Comparison of ENCODE assay signal across 9 cellular contexts in genomic region chr6:144036064-144036873, GRCh38. TPM values are rescaled to one million over a fixed set of nuclear protein-coding genes. Genes with fewer than 3 reads are reported as not detected.
DNase-seq lines count a peak whose midpoint lies in the region; ATAC-seq and TF ChIP-seq lines count a peak whose summit lies in the region.
"Had no signal": no experiment of that assay in that cellular context is flagged by ENCODE, and none has a peak within 500 bp of the region (broad histone marks: within the 10 kb centered on the region; RNA-seq: fewer than 3 reads in every experiment).

No MANE protein-coding gene starts in this region.

- no peaks in the 10 kb centered on the region for H3K9me3 ChIP-seq in CD8-positive, alpha-beta T cell (ENCODE audit: low read length)
- H3K9me3 ChIP-seq in body of pancreas (no peaks in the 10 kb centered on the region), left lung (no peaks in the 10 kb centered on the region), tibial artery (no peaks in the 10 kb centered on the region)

- POLR2A ChIA-PET in CD8-positive, alpha-beta T cell (lab: Charles Lee): interaction anchor here (1.0 kb wide), 1 partner anchor 481 kb away, joined by 3 read pairs; no protein-coding TSS in a partner anchor

- no peak overlapping the region for H3K27ac Mint-ChIP-seq in CD8-positive, alpha-beta T cell

- no peaks in the 10 kb centered on the region for H3K36me3 Mint-ChIP-seq in CD8-positive, alpha-beta T cell

- H3K4me3 ChIP-seq in CD8-positive, alpha-beta T cell (ENCODE audit: low read depth, low read length): no peak overlapping the region
- H3K4me3 ChIP-seq in body of pancreas: no peak overlapping the region
- peak overlapping the region; percentile 12 to 31 for H3K4me3 ChIP-seq in left lung
- H3K4me3 ChIP-seq in tibial artery: peak overlapping the region; percentile 34 to 36

- no peak for ATAC-seq in CD8-positive, alpha-beta T cell
- ATAC-seq in GM19463 (IDR thresholded peaks at IDR 0.05; ENCODE audit: unreplicated experiment) (peak; percentile 78), HG03565 (IDR thresholded peaks at IDR 0.05; ENCODE audit: unreplicated experiment) (peak; percentile 57), body of pancreas (peak; percentile 59), left lung (peak; percentile 89)

- peaks cover 16% of the 10 kb centered on the region for H3K4me1 Mint-ChIP-seq in CD8-positive, alpha-beta T cell (ENCODE audit: low read depth)

- H3K36me3 ChIP-seq in CD8-positive, alpha-beta T cell (ENCODE audit: insufficient read depth, low read length): no peaks in the 10 kb centered on the region
- no peaks in the 10 kb centered on the region for H3K36me3 ChIP-seq in body of pancreas (replicated peaks in 1 of 2; ENCODE audit: insufficient read depth in 1 of 2, low read depth in 2 of 2)
- H3K36me3 ChIP-seq in left lung: no peaks in the 10 kb centered on the region
- H3K36me3 ChIP-seq in tibial artery: no peaks in the 10 kb centered on the region

- CTCF ChIA-PET in CD8-positive, alpha-beta T cell (lab: Charles Lee): interaction anchor here (1.2 to 4.8 kb wide), 3 partner anchors 23 to 96 kb away, joined by 4 to 15 read pairs (median 7); no protein-coding TSS in a partner anchor

- 35 to 40% methylated on average over 7 to 8 of the region's 8 CpGs for WGBS in body of pancreas, 2 donors

- no peaks in the 10 kb centered on the region for H3K27me3 ChIP-seq in CD8-positive, alpha-beta T cell (ENCODE audit: insufficient read depth, low read length)
- H3K27me3 ChIP-seq in body of pancreas (no peaks in the 10 kb centered on the region), left lung (no peaks in the 10 kb centered on the region), tibial artery (no peaks in the 10 kb centered on the region)

- peak overlapping the region; percentile 48 for H3K4me3 Mint-ChIP-seq in CD8-positive, alpha-beta T cell

- DNase-seq in CD8-positive, alpha-beta T cell: no peak
- peak in 2 of 4 donors; percentile 17 to 34 for DNase-seq in body of pancreas
- DNase-seq in left lung: peak; percentile 61 to 74
- peak in 1 of 2 donors; percentile 39 for DNase-seq in tibial artery
- no peak for DNase-seq in NAMALWA (ENCODE audit: low spot score)
- DNase-seq in NCI-H345 (lab: John Stamatoyannopoulos, UW): no peak

- TF ChIP-seq CTCF in CD8-positive, alpha-beta T cell (IDR thresholded peaks at IDR 0.05): no peak
- peak in 1 of 7 experiments; percentile 10 for TF ChIP-seq CTCF in body of pancreas (IDR thresholded peaks at IDR 0.05)
- TF ChIP-seq CTCF in left lung (IDR thresholded peaks at IDR 0.05): no peak
- no peak for TF ChIP-seq CTCF in tibial artery (IDR thresholded peaks at IDR 0.05)

- H3K9me3 Mint-ChIP-seq in CD8-positive, alpha-beta T cell: peaks cover 6% of the 10 kb centered on the region

- H3K27me3 Mint-ChIP-seq in CD8-positive, alpha-beta T cell (ENCODE audit: low read depth): peaks cover 4% of the 10 kb centered on the region

- intact Hi-C loops in CD8-positive, alpha-beta T cell (cut with DNase I, micrococcal nuclease): no loop called here
- intact Hi-C loops in body of pancreas (cut with DNase I) (no loop called here), left lung (cut with DNase I) (no loop called here), tibial artery (cut with DNase I; ENCODE audit: low total_unique reads) (no loop called here)

- H3K27ac ChIP-seq in CD8-positive, alpha-beta T cell (ENCODE audit: low read depth, low read length): no peak overlapping the region
- H3K27ac ChIP-seq in body of pancreas: peak overlapping the region in 1 of 4 donors; percentile 41
- H3K27ac ChIP-seq in left lung: peak overlapping the region; percentile 73 to 92
- H3K27ac ChIP-seq in tibial artery: peak overlapping the region in 1 of 2 donors; percentile 42
- H3K27ac ChIP-seq: KMS-11 had no signal

- TF ChIP-seq POLR2A in body of pancreas (IDR thresholded peaks at IDR 0.05): no peak

- peaks cover 5% of the 10 kb centered on the region for H3K4me1 ChIP-seq in CD8-positive, alpha-beta T cell (ENCODE audit: insufficient read depth, low read length)
- H3K4me1 ChIP-seq in body of pancreas (no peaks in the 10 kb centered on the region), left lung (peaks cover 0 to 27% of the 10 kb centered on the region in 2 donors), tibial artery (peaks cover 0 to 8% (median 4%) of the 10 kb centered on the region in 4 donors)

RNA-seq across cellular contexts. Expression of gene PLAGL1, which starts 28.2 kb away (rescaled TPM):
- total RNA-seq in CD8-positive, alpha-beta T cell: 1 to 10 TPM; 4.3 to 4.8 TPM
- total RNA-seq in body of pancreas (10 to 100 TPM; 22.1 to 23.3 TPM), left lung (10 to 100 TPM; 38.5 to 39.4 TPM)

RNA-seq across cellular contexts. Expression of gene SF3B5, which starts 59.1 kb away (rescaled TPM):
- total RNA-seq in CD8-positive, alpha-beta T cell: 100 to 1,000 TPM; 167 to 171 TPM
- 100 to 1,000 TPM in 1 of 2 donors, 10 to 100 TPM in 1; 45.7 to 103 TPM for total RNA-seq in body of pancreas
- total RNA-seq in left lung: 100 to 1,000 TPM; 118 to 130 TPM

Comparison
In these comparisons a context has a peak if more than half of its experiments do, and no peak if none do; other contexts are left out.
1. DNase-seq: peak in left lung (2 of 2); none in CD8-positive, alpha-beta T cell (0 of 7), NAMALWA (single experiment) and NCI-H345 (single experiment).
2. H3K4me3 ChIP-seq: peak in left lung (2 of 2) and tibial artery (2 of 2); none in CD8-positive, alpha-beta T cell (single experiment) and body of pancreas (0 of 2).